In genomic region chr17:18921485-18921884, GRCh38 we compare ENCODE assay signal across 10 cellular contexts. TPM values are rescaled to one million over a fixed set of nuclear protein-coding genes. Genes with fewer than 3 reads are reported as not detected.
DNase-seq lines count a peak whose midpoint lies in the region; ATAC-seq and TF ChIP-seq lines count a peak whose summit lies in the region.
"Had no signal": no experiment of that assay in that cellular context is flagged by ENCODE, and none has a peak within 500 bp of the region (broad histone marks: within the 10 kb centered on the region; RNA-seq: fewer than 3 reads in every experiment).

No MANE protein-coding gene starts in this region.

- intact Hi-C loops in dendritic cell treated with granulocyte-macrophage colony-stimulating factor and Interleukin-4, amounts not matched to agents 40 ng/mL and 50 ng/mL, for 4 days (cut with micrococcal nuclease), result no loop called here

- H3K4me3 Mint-ChIP-seq in activated CD8-positive, alpha-beta memory T cell treated with anti-CD3 and anti-CD28 coated beads, Interleukin-2, amount 10 ng/mL, durations not matched to agents 7 days and 5 days, result peak overlapping the region; percentile 34
- no peak overlapping the region for H3K4me3 Mint-ChIP-seq in dendritic cell treated with granulocyte-macrophage colony-stimulating factor and Interleukin-4, amounts not matched to agents 40 ng/mL and 50 ng/mL, for 4 days
- H3K4me3 Mint-ChIP-seq in stimulated activated memory B cell treated with anti-CD40 and anti-IgM and Interleukin-4, amounts not matched to agents 10 μg/mL and 1 μg/mL and 100 μg/mL, for 72 hours, result peak overlapping the region; percentile 8

- no peaks in the 10 kb centered on the region for H3K9me3 Mint-ChIP-seq in activated CD8-positive, alpha-beta memory T cell treated with anti-CD3 and anti-CD28 coated beads, Interleukin-2, amount 10 ng/mL, durations not matched to agents 7 days and 5 days (ENCODE audit: low read depth)
- H3K9me3 Mint-ChIP-seq in dendritic cell treated with granulocyte-macrophage colony-stimulating factor and Interleukin-4, amounts not matched to agents 40 ng/mL and 50 ng/mL, for 4 days, result no peaks in the 10 kb centered on the region
- no peaks in the 10 kb centered on the region for H3K9me3 Mint-ChIP-seq in stimulated activated memory B cell treated with anti-CD40 and anti-IgM and Interleukin-4, amounts not matched to agents 10 μg/mL and 1 μg/mL and 100 μg/mL, for 72 hours

- no peaks in the 10 kb centered on the region for H3K9me3 ChIP-seq in Loucy (ENCODE audit: insufficient read depth, low read depth, low read length)

- CTCF ChIA-PET in activated CD8-positive, alpha-beta memory T cell treated with anti-CD3 and anti-CD28 coated beads, Interleukin-2, amount 10 ng/mL, durations not matched to agents 7 days and 5 days (lab: Charles Lee), result no interaction called here

- H3K4me2 ChIP-seq in Loucy (ENCODE audit: low read depth, low read length, poor library complexity, severe bottlenecking), result peak overlapping the region; percentile 70

- H3F3A ChIP-seq in Loucy (ENCODE audit: low read depth), result peaks cover 5% of the 10 kb centered on the region; the same call in 1 of the 2 replicates

- DNase-seq in activated CD8-positive, alpha-beta memory T cell treated with anti-CD3 and anti-CD28 coated beads, Interleukin-2, amount 10 ng/mL, durations not matched to agents 7 days and 5 days, result no peak
- no peak for DNase-seq in activated CD8-positive, alpha-beta memory T cell treated with anti-CD3 and anti-CD28 coated beads for 24 hours
- no peak for DNase-seq in GM19240 (ENCODE audit: insufficient read length, low spot score)
- no peak for DNase-seq in NCI-H2227 (lab: John Stamatoyannopoulos, UW; ENCODE audit: unreplicated experiment)
- DNase-seq: effector CD4-positive, alpha-beta T cell; NCI-H1694 had no signal

- H3K27ac Mint-ChIP-seq in activated CD8-positive, alpha-beta memory T cell treated with anti-CD3 and anti-CD28 coated beads, Interleukin-2, amount 10 ng/mL, durations not matched to agents 7 days and 5 days, result peak overlapping the region; percentile 82
- H3K27ac Mint-ChIP-seq in dendritic cell treated with granulocyte-macrophage colony-stimulating factor and Interleukin-4, amounts not matched to agents 40 ng/mL and 50 ng/mL, for 4 days, result peak overlapping the region; percentile 30
- peak overlapping the region; percentile 93 for H3K27ac Mint-ChIP-seq in stimulated activated memory B cell treated with anti-CD40 and anti-IgM and Interleukin-4, amounts not matched to agents 10 μg/mL and 1 μg/mL and 100 μg/mL, for 72 hours

- H3K27me3 Mint-ChIP-seq in activated CD8-positive, alpha-beta memory T cell treated with anti-CD3 and anti-CD28 coated beads, Interleukin-2, amount 10 ng/mL, durations not matched to agents 7 days and 5 days, result no peaks in the 10 kb centered on the region
- no peaks in the 10 kb centered on the region for H3K27me3 Mint-ChIP-seq in dendritic cell treated with granulocyte-macrophage colony-stimulating factor and Interleukin-4, amounts not matched to agents 40 ng/mL and 50 ng/mL, for 4 days
- no peaks in the 10 kb centered on the region for H3K27me3 Mint-ChIP-seq in stimulated activated memory B cell treated with anti-CD40 and anti-IgM and Interleukin-4, amounts not matched to agents 10 μg/mL and 1 μg/mL and 100 μg/mL, for 72 hours

- no peaks in the 10 kb centered on the region for H4K20me1 ChIP-seq in Loucy (ENCODE audit: insufficient read depth, low read length, poor library complexity, severe bottlenecking)

- H2AFZ ChIP-seq in Loucy (ENCODE audit: low read length), result no peak overlapping the region

- peaks cover 23% of the 10 kb centered on the region for H3K36me3 Mint-ChIP-seq in activated CD8-positive, alpha-beta memory T cell treated with anti-CD3 and anti-CD28 coated beads, Interleukin-2, amount 10 ng/mL, durations not matched to agents 7 days and 5 days
- H3K36me3 Mint-ChIP-seq in dendritic cell treated with granulocyte-macrophage colony-stimulating factor and Interleukin-4, amounts not matched to agents 40 ng/mL and 50 ng/mL, for 4 days (ENCODE audit: low read depth), result peaks cover 55% of the 10 kb centered on the region
- peaks cover 29% of the 10 kb centered on the region for H3K36me3 Mint-ChIP-seq in stimulated activated memory B cell treated with anti-CD40 and anti-IgM and Interleukin-4, amounts not matched to agents 10 μg/mL and 1 μg/mL and 100 μg/mL, for 72 hours

- no peaks in the 10 kb centered on the region for H3K27me3 ChIP-seq in Loucy (ENCODE audit: insufficient read depth, low read length, poor library complexity, severe bottlenecking)

- peaks cover 37% of the 10 kb centered on the region for H3K4me1 Mint-ChIP-seq in activated CD8-positive, alpha-beta memory T cell treated with anti-CD3 and anti-CD28 coated beads, Interleukin-2, amount 10 ng/mL, durations not matched to agents 7 days and 5 days
- peaks cover 24% of the 10 kb centered on the region for H3K4me1 Mint-ChIP-seq in dendritic cell treated with granulocyte-macrophage colony-stimulating factor and Interleukin-4, amounts not matched to agents 40 ng/mL and 50 ng/mL, for 4 days (ENCODE audit: low read depth)
- peaks cover 50% of the 10 kb centered on the region for H3K4me1 Mint-ChIP-seq in stimulated activated memory B cell treated with anti-CD40 and anti-IgM and Interleukin-4, amounts not matched to agents 10 μg/mL and 1 μg/mL and 100 μg/mL, for 72 hours

- TF ChIP-seq CTCF in Loucy (conservative IDR thresholded peaks at IDR 0.05; ENCODE audit: low read length), result no peak

- peaks cover 19% of the 10 kb centered on the region for H3K36me3 ChIP-seq in Loucy (ENCODE audit: insufficient read depth, low read length)

- no peak for ATAC-seq in activated CD8-positive, alpha-beta memory T cell treated with anti-CD3 and anti-CD28 coated beads, Interleukin-2, amount 10 ng/mL, durations not matched to agents 7 days and 5 days
- ATAC-seq in stimulated activated memory B cell treated with anti-CD40 and anti-IgM and Interleukin-4, amounts not matched to agents 10 μg/mL and 1 μg/mL and 100 μg/mL, for 72 hours, result no peak
- no peak for ATAC-seq in HG03354 (IDR thresholded peaks at IDR 0.05; ENCODE audit: poor library complexity, severe bottlenecking, unreplicated experiment)

- H3K9me2 ChIP-seq in Loucy (replicated peaks; ENCODE audit: low read depth, low read length), result no peaks in the 10 kb centered on the region

- H3K4me3 ChIP-seq in Loucy (ENCODE audit: low read length, poor library complexity, severe bottlenecking), result peak overlapping the region; percentile 53

- H3K4me1 ChIP-seq in Loucy (ENCODE audit: insufficient read depth, low read length, poor library complexity, severe bottlenecking), result peaks cover 51% of the 10 kb centered on the region

- peaks cover 54% of the 10 kb centered on the region for H3K79me2 ChIP-seq in Loucy (ENCODE audit: insufficient read depth, low read length)

- H3K9ac ChIP-seq in Loucy (ENCODE audit: low read depth, low read length, poor library complexity, severe bottlenecking), result peak overlapping the region; percentile 12

RNA-seq across cellular contexts. Expression of gene SLC5A10, which starts 30.5 kb away (rescaled TPM):
- total RNA-seq in activated CD8-positive, alpha-beta memory T cell treated with anti-CD3 and anti-CD28 coated beads, Interleukin-2, amount 10 ng/mL, durations not matched to agents 7 days and 5 days, result not detected

Comparison
In these comparisons a context has a peak if more than half of its experiments do, and no peak if none do; other contexts are left out.
1. H3K27ac Mint-ChIP-seq: peak in every context shown above with its lines; median percentile 93 in stimulated activated memory B cell treated with anti-CD40 and anti-IgM and Interleukin-4, amounts not matched to agents 10 μg/mL and 1 μg/mL and 100 μg/mL, for 72 hours; 82 in activated CD8-positive, alpha-beta memory T cell treated with anti-CD3 and anti-CD28 coated beads, Interleukin-2, amount 10 ng/mL, durations not matched to agents 7 days and 5 days; 30 in dendritic cell treated with granulocyte-macrophage colony-stimulating factor and Interleukin-4, amounts not matched to agents 40 ng/mL and 50 ng/mL, for 4 days.